21 cellular contexts compared by ENCODE assay signal in the genomic region with DNA sequence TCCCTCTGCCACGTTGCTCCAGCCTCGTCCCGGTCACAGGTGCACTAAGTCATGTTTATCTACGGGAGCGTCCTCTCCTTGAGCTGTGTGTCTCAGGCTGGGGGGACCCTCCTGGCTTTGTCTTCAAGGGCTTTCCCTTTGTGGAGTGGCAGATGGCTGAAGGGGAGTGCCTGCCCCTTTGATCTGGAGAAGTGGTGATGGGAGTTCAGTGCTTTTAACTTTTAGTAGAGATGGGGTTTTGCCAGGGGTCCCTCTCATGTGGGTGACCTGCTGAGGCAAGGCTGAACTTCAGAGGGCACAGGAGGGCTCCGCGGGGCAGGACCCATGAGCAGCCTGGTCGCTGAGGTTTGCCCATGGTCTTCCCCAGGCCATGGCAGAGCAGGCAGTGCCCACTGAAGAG.
"Had no signal": no experiment of that assay in that cellular context is flagged by ENCODE, and none has a peak within 500 bp of the region (broad histone marks: within the 10 kb centered on the region; RNA-seq: fewer than 3 reads in every experiment).

No MANE protein-coding gene starts in this region.

- H3K4me3 Mint-ChIP-seq: memory B cell; mesothelial cell of epicardium; natural killer cell; stimulated activated memory B cell treated with anti-CD40 and anti-IgM and Interleukin-4, amounts not matched to agents 10 μg/mL and 1 μg/mL and 100 μg/mL, for 72 hours; stimulated activated naive CD8-positive, alpha-beta T cell treated with anti-CD3 and anti-CD28 coated beads, Interleukin-15, Interleukin-2, amounts not matched to agents 100 ng/mL and 50 ng/mL, for 24 hours had no signal

- H3K4me3 ChIP-seq: esophagus muscularis mucosa, gastrocnemius medialis, left lung, lower lobe of right lung, psoas muscle, right lobe of liver, testis, tibial nerve, upper lobe of right lung, vagina had no signal

- H3K36me3 ChIP-seq: esophagus muscularis mucosa, gastrocnemius medialis, lower lobe of right lung, right lobe of liver, upper lobe of right lung, vagina had no signal

- ATAC-seq: gastrocnemius medialis; left lung; lower lobe of right lung; natural killer cell; psoas muscle; right lobe of liver; stimulated activated memory B cell treated with anti-CD40 and anti-IgM and Interleukin-4, amounts not matched to agents 10 μg/mL and 1 μg/mL and 100 μg/mL, for 72 hours; upper lobe of right lung had no signal

- H3K9me3 ChIP-seq: esophagus muscularis mucosa, gastrocnemius medialis, left lung, lower lobe of right lung, psoas muscle, right lobe of liver, testis, tibial nerve, upper lobe of right lung, vagina had no signal

- H3K27ac ChIP-seq: epithelial cell of prostate, esophagus muscularis mucosa, gastrocnemius medialis, left lung, lower lobe of right lung, psoas muscle, right lobe of liver, testis, tibial nerve, upper lobe of right lung, vagina had no signal

- H3K27me3 ChIP-seq: esophagus muscularis mucosa, gastrocnemius medialis, right lobe of liver, testis, tibial nerve, upper lobe of right lung, vagina had no signal

- H3K36me3 Mint-ChIP-seq: natural killer cell had no signal

- H3K4me1 Mint-ChIP-seq: memory B cell; mesothelial cell of epicardium; stimulated activated memory B cell treated with anti-CD40 and anti-IgM and Interleukin-4, amounts not matched to agents 10 μg/mL and 1 μg/mL and 100 μg/mL, for 72 hours had no signal

- H3K27me3 Mint-ChIP-seq: memory B cell; stimulated activated memory B cell treated with anti-CD40 and anti-IgM and Interleukin-4, amounts not matched to agents 10 μg/mL and 1 μg/mL and 100 μg/mL, for 72 hours; stimulated activated naive CD8-positive, alpha-beta T cell treated with anti-CD3 and anti-CD28 coated beads, Interleukin-15, Interleukin-2, amounts not matched to agents 100 ng/mL and 50 ng/mL, for 24 hours had no signal

- H3K4me1 ChIP-seq: gastrocnemius medialis, left lung, lower lobe of right lung, psoas muscle, right lobe of liver, testis, tibial nerve, upper lobe of right lung, vagina had no signal

- H3K9me3 Mint-ChIP-seq: memory B cell; mesothelial cell of epicardium; natural killer cell; stimulated activated memory B cell treated with anti-CD40 and anti-IgM and Interleukin-4, amounts not matched to agents 10 μg/mL and 1 μg/mL and 100 μg/mL, for 72 hours; stimulated activated naive CD8-positive, alpha-beta T cell treated with anti-CD3 and anti-CD28 coated beads, Interleukin-15, Interleukin-2, amounts not matched to agents 100 ng/mL and 50 ng/mL, for 24 hours had no signal

- DNase-seq: effector memory CD4-positive, alpha-beta T cell; gastrocnemius medialis; islet precursor cell; lower lobe of right lung; natural killer cell; retina; right lobe of liver; stimulated activated CD4-positive, alpha-beta T cell treated with anti-CD3 and anti-CD28 coated beads, Interleukin-4, amount 100 ng/mL, for 1 hour; stimulated activated CD8-positive, alpha-beta memory T cell treated with anti-CD3 and anti-CD28 coated beads, Interleukin-4, amount 100 ng/mL, for 48 hours; testis; upper lobe of right lung had no signal

- H3K27ac Mint-ChIP-seq: memory B cell; mesothelial cell of epicardium; natural killer cell; stimulated activated memory B cell treated with anti-CD40 and anti-IgM and Interleukin-4, amounts not matched to agents 10 μg/mL and 1 μg/mL and 100 μg/mL, for 72 hours; stimulated activated naive CD8-positive, alpha-beta T cell treated with anti-CD3 and anti-CD28 coated beads, Interleukin-15, Interleukin-2, amounts not matched to agents 100 ng/mL and 50 ng/mL, for 24 hours had no signal
